Comparison of ENCODE assay signal across 20 cellular contexts in the genomic region with DNA sequence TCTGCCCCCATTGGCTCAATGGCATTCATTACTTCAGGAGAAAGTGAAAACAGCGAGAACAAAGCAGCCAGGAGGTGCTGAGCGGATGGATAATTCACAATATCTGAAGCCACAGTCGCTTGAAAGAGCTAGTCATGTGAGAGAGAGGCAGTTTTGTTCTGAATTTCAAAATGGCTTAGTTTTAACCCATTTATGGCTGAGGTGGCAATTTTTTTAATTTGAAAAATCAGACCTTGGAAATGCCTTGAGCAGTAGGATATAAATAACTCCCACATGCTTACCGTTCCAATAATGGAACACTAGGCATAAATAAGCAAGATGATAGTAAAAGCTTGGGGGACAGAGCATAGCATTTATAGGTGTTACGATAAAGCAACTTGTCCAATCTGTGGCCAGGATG. TPM values are rescaled to one million over a fixed set of nuclear protein-coding genes. Genes with fewer than 3 reads are reported as not detected.
DNase-seq lines count a peak whose midpoint lies in the region; ATAC-seq, FAIRE-seq and TF ChIP-seq lines count a peak whose summit lies in the region.
"Had no signal": no experiment of that assay in that cellular context is flagged by ENCODE, and none has a peak within 500 bp of the region (broad histone marks: within the 10 kb centered on the region; RNA-seq: fewer than 3 reads in every experiment).

No MANE protein-coding gene starts in this region.

- POLR2A ChIA-PET in A549 (lab: Yijun Ruan, JAX): no interaction called here
- POLR2A ChIA-PET in Panc1 (lab: Charles Lee): interaction anchor here (0.6 kb wide), 1 partner anchor 365 kb away, joined by 6 read pairs; no protein-coding TSS in a partner anchor

- no peak for FAIRE-seq in A549 (lab: Jason Lieb, UNC)
- FAIRE-seq: GM12891, GM18507, H54 had no signal

- TF ChIP-seq CTCF in A549 (IDR thresholded peaks at IDR 0.05) (no peak), Panc1 (IDR thresholded peaks at IDR 0.05) (no peak)

- H3K27ac ChIP-seq in A549: no peak overlapping the region
- H3K27ac ChIP-seq in Panc1 (ENCODE audit: low read length): peak overlapping the region; percentile 54; the same call in 1 of the 2 replicates

- 89% methylated on average over 5 of the region's 5 CpGs for WGBS in A549 (ENCODE audit: missing lambda C conversion rate)

- BruUV-seq in Panc1 (replicated peaks; lab: Mats Ljungman, UMichigan): no TSS peak

- TF ChIP-seq RAD21 in A549 (conservative IDR thresholded peaks at IDR 0.05 in 1 of 2, IDR thresholded peaks at IDR 0.05 in 1 of 2): no peak

- ATAC-seq in A549: no peak
- ATAC-seq in Panc1: no peak
- no peak for ATAC-seq in GM19351 (IDR thresholded peaks at IDR 0.05; ENCODE audit: unreplicated experiment)
- no peak for ATAC-seq in HG02571 (IDR thresholded peaks at IDR 0.05; ENCODE audit: unreplicated experiment)

- intact Hi-C loops in Panc1 (cut with micrococcal nuclease; ENCODE audit: unreplicated experiment): no loop called here

- no peaks in the 10 kb centered on the region for H3K9me3 ChIP-seq in A549
- H3K9me3 ChIP-seq in Panc1 (ENCODE audit: control insufficient read depth, insufficient read depth, low read depth, low read length): no peaks in the 10 kb centered on the region
- H3K9me3 ChIP-seq: HAP-1 had no signal

- no peak for DNase-seq in A549 (ENCODE audit: low read depth in 1 of 2, low spot score in 1 of 2)
- no peak for DNase-seq in Panc1 (ENCODE audit: low read depth, low spot score)
- DNase-seq in mesenteric fat pad (ENCODE audit: low spot score): peak; percentile 2
- no peak for DNase-seq in stimulated activated CD8-positive, alpha-beta memory T cell treated with anti-CD3 and anti-CD28 coated beads, Interleukin-4, amount 100 ng/mL, for 48 hours
- DNase-seq: 8988T; C1 segment of cervical spinal cord; Calu3; CD4-positive, alpha-beta memory T cell; COR-L47; DMS53; DMS79 treated with DMSO at 0.1 percent for 48 hours; GF-D8; GOT3; HFFc6 had no signal

- no peak overlapping the region for H3K4me3 ChIP-seq in A549
- no peak overlapping the region for H3K4me3 ChIP-seq in Panc1 (ENCODE audit: low read depth in 2 of 2, low read length in 2 of 2)
- H3K4me3 ChIP-seq: HAP-1 had no signal

- H3K36me3 ChIP-seq in Panc1 (ENCODE audit: control insufficient read depth, insufficient read depth, low read length): no peaks in the 10 kb centered on the region
- H3K36me3 ChIP-seq: HAP-1 had no signal

- H3K27me3 ChIP-seq in Panc1 (ENCODE audit: control insufficient read depth, insufficient read depth, low read length): no peaks in the 10 kb centered on the region

- no peak for TF ChIP-seq EP300 in A549 (IDR thresholded peaks at IDR 0.05)

- CTCF ChIA-PET in A549 (lab: Yijun Ruan, JAX) (interaction anchor here (1.1 kb wide), 1 partner anchor 15 kb away, joined by 3 read pairs; no protein-coding TSS in a partner anchor), Panc1 (lab: Charles Lee) (no interaction called here)

- in situ Hi-C loops in Panc1 (cut with HindIII; ENCODE audit: low pct_unique_long_range_greater_than_20kb, low sequenced_read_pairs): no loop called here

- TF ChIP-seq POLR2A in A549 (IDR thresholded peaks at IDR 0.05; ENCODE audit: low read length): no peak

- H3K4me1 ChIP-seq in A549 (peaks cover 33% of the 10 kb centered on the region), Panc1 (ENCODE audit: control insufficient read depth, insufficient read depth, low read length) (peaks cover 13% of the 10 kb centered on the region)

- H3K4me2 ChIP-seq in A549: no peak overlapping the region

TF ChIP-seq in A549, 52 proteins besides CTCF, POLR2A, EP300 and RAD21:
- TF ChIP-seq EHF (CRISPR knock-in tag; IDR thresholded peaks at IDR 0.05) (no peak), MAFK (IDR thresholded peaks at IDR 0.05; ENCODE audit: partially characterized antibody) (peak; percentile 35), JUN (IDR thresholded peaks at IDR 0.05) (no peak), HEYL (CRISPR knock-in tag; IDR thresholded peaks at IDR 0.05) (no peak), EHMT2 (IDR thresholded peaks at IDR 0.05; ENCODE audit: low read depth) (no peak), MYC (IDR thresholded peaks at IDR 0.05; ENCODE audit: borderline replicate concordance, low read length) (no peak), HOXB5 (CRISPR knock-in tag; IDR thresholded peaks at IDR 0.05) (no peak)

RNA-seq across cellular contexts. Expression of a gene that starts 56.9 kb away (rescaled TPM):
- polyA plus RNA-seq in A549 (2011; rRNA removed) (8.5 and 8.9 TPM in 2 replicates), A549 (2017; fragmentation: RNase III; extraction: RNeasy Plus Mini Kit Qiagen cat#74134 plus additional on column Dnase treatment) (7.8 to 10.1 TPM (median 9.3 TPM) in 3 replicates)
- polyA plus RNA-seq in A549 (2012; cell fraction: cytosol; rRNA removed): 0.87 and 0.97 TPM in 2 replicates
- polyA plus RNA-seq in A549 (2012; cell fraction: nucleus; rRNA removed): 1.0 and 3.1 TPM in 2 replicates
- 4.5 and 5.0 TPM in 2 replicates for polyA minus RNA-seq in A549 (2011; rRNA and poly(A)+ RNA removed)
- total RNA-seq in Panc1 (2021; ENCODE audit: unreplicated experiment) (13.5 TPM), mesenteric fat pad (14.7 TPM)
- 7.3 TPM for polyA plus RNA-seq in Panc1 (2012; ENCODE audit: insufficient read length)
